8 cellular contexts compared by ENCODE assay signal in the genomic region with DNA sequence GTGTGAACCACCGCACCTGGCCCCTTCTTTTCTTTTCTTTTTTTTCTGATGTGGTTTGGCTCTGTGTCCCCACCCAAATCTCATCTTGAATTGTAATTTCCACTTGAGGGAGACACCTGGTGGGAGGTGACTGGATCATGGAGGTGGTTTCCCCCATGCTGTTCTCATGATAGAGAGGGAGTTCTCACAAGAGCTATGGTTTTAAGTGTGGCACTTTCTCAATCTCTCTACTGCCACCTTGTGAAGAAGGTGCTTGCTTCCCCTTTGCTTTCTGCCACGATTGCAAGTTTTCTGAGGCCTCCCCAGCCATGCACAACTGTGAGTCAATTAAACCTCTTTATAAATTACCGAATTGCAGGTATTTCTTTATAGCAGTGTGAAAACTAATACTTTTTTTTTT. TPM values are rescaled to one million over a fixed set of nuclear protein-coding genes. Genes with fewer than 3 reads are reported as not detected.
DNase-seq lines count a peak whose midpoint lies in the region; ATAC-seq and TF ChIP-seq lines count a peak whose summit lies in the region.

No MANE protein-coding gene starts in this region.

- H3K9me3 ChIP-seq in A673 (ENCODE audit: low read depth, low read length, poor library complexity, severe bottlenecking), result no peaks in the 10 kb centered on the region
- no peaks in the 10 kb centered on the region for H3K9me3 ChIP-seq in PC-3 (ENCODE audit: low read length)

- intact Hi-C loops in A673 (cut with micrococcal nuclease; ENCODE audit: unreplicated experiment) (loop anchor here (10.0 kb wide), 2 partner anchors 157 to 317 kb away; partner anchors contain the start of gene CASTOR1), PC-3 (cut with micrococcal nuclease) (loop anchor here (10.0 kb wide), 1 partner anchor 157 kb away; no protein-coding TSS in a partner anchor)

- no peak overlapping the region for H3K4me2 ChIP-seq in PC-3 (ENCODE audit: low read length)

- H3F3A ChIP-seq in PC-3 (ENCODE audit: low read length, unreplicated experiment), result no peaks in the 10 kb centered on the region

- H3K27me3 ChIP-seq in A673 (replicated peaks; ENCODE audit: insufficient read depth, low read depth, low read length, poor library complexity) (no peaks in the 10 kb centered on the region), PC-3 (ENCODE audit: low read length) (no peaks in the 10 kb centered on the region), H7 (ENCODE audit: control insufficient read depth, insufficient read depth, low read length) (no peaks in the 10 kb centered on the region)

- H3K9ac ChIP-seq in PC-3 (ENCODE audit: low read length), result no peak overlapping the region

- H3K27ac ChIP-seq in A673 (ENCODE audit: low read depth, low read length, poor library complexity, severe bottlenecking) (no peak overlapping the region), PC-3 (ENCODE audit: low read length) (no peak overlapping the region)

- CTCF ChIA-PET in A673 (lab: Charles Lee), result interaction anchor here (0.5 kb wide), 2 partner anchors 197 to 289 kb away, joined by 3 to 5 read pairs; no protein-coding TSS in a partner anchor
- CTCF ChIA-PET in PC-3 (lab: Charles Lee), result interaction anchor here (0.6 to 0.7 kb wide), 2 partner anchors 10 to 40 kb away, joined by 3 to 4 read pairs; no protein-coding TSS in a partner anchor

- BruUV-seq in A673 (replicated peaks; lab: Mats Ljungman, UMichigan), result no TSS peak
- BruUV-seq in PC-3 (replicated peaks; lab: Mats Ljungman, UMichigan), result no TSS peak

- ATAC-seq in PC-3 (peak; percentile 32; the same call in 1 of the 2 replicates), GM18502 (IDR thresholded peaks at IDR 0.05; ENCODE audit: poor library complexity, unreplicated experiment) (no peak)

- H3K4me3 ChIP-seq in A673 (ENCODE audit: low read depth, low read length, poor library complexity, severe bottlenecking) (no peak overlapping the region), PC-3 (ENCODE audit: low read length) (no peak overlapping the region), epithelial cell of esophagus (ENCODE audit: low read length) (no peak overlapping the region), H7 (ENCODE audit: insufficient read depth, low read depth, low read length) (no peak overlapping the region)

- TF ChIP-seq CTCF in A673 (conservative IDR thresholded peaks at IDR 0.05; ENCODE audit: low read depth, low read length) (peak; percentile 47), GM12873 (IDR thresholded peaks at IDR 0.05; ENCODE audit: insufficient read depth, low read depth, low read length, missing control alignments) (peak; percentile 62), PC-3 (conservative IDR thresholded peaks at IDR 0.05; ENCODE audit: low read depth, low read length) (peak; percentile 50), epithelial cell of esophagus (IDR thresholded peaks at IDR 0.05; ENCODE audit: insufficient read depth, low read depth, low read length, missing control alignments) (peak; percentile 48)

- H3K4me1 ChIP-seq in A673 (ENCODE audit: insufficient read depth, low read length, poor library complexity, severe bottlenecking) (peaks cover 9% of the 10 kb centered on the region), PC-3 (ENCODE audit: insufficient read depth, low read length) (peaks cover 14% of the 10 kb centered on the region)

- no peaks in the 10 kb centered on the region for H3K9me2 ChIP-seq in PC-3 (replicated peaks; ENCODE audit: low read length)

- no peaks in the 10 kb centered on the region for H3K36me3 ChIP-seq in A673 (ENCODE audit: insufficient read depth, low read length, poor library complexity, severe bottlenecking)
- H3K36me3 ChIP-seq in PC-3 (ENCODE audit: low read depth, low read length), result no peaks in the 10 kb centered on the region
- H3K36me3 ChIP-seq in H7 (replicated peaks; ENCODE audit: control insufficient read depth, insufficient read depth, low read length), result no peaks in the 10 kb centered on the region

- H3K79me2 ChIP-seq in PC-3 (ENCODE audit: low read length), result no peaks in the 10 kb centered on the region

- DNase-seq in A673 (ENCODE audit: low spot score), result peak; percentile 62
- DNase-seq in PC-3, result peak; percentile 45
- DNase-seq in epithelial cell of esophagus (ENCODE audit: low read depth), result peak; percentile 54
- DNase-seq in H7, result no peak
- DNase-seq in inferior parietal cortex (ENCODE audit: extremely low spot score), result no peak
- DNase-seq in GM19238 (ENCODE audit: insufficient read length, low spot score), result no peak

- H2AFZ ChIP-seq in PC-3 (ENCODE audit: low read length), result no peak overlapping the region

- H4K20me1 ChIP-seq in PC-3 (ENCODE audit: low read length), result no peaks in the 10 kb centered on the region

- POLR2A ChIA-PET in A673 (lab: Charles Lee; ENCODE audit: low non-redundant PET) (interaction anchor here (0.6 kb wide), 1 partner anchor 367 kb away, joined by 3 read pairs; no protein-coding TSS in a partner anchor), PC-3 (lab: Charles Lee; ENCODE audit: unreplicated experiment) (no interaction called here)

RNA-seq across cellular contexts. Expression of gene TCN2, which starts 4.9 kb away (rescaled TPM):
- total RNA-seq in A673 (2021) (7.3 and 9.8 TPM in 2 replicates), PC-3 (2014; rRNA removed) (1.7 and 4.2 TPM in 2 replicates)
- total RNA-seq in H7 (2014; rRNA removed; shearing (Covaris generic)), result 35.6 and 40.3 TPM in 2 replicates

RNA-seq across cellular contexts. Expression of gene PES1, which starts 10.3 kb away (rescaled TPM):
- total RNA-seq in A673 (2021), result 151 and 175 TPM in 2 replicates
- 105 and 154 TPM in 2 replicates for total RNA-seq in PC-3 (2014; rRNA removed)
- total RNA-seq in H7 (2014; rRNA removed; shearing (Covaris generic)), result 86.2 and 111 TPM in 2 replicates

RNA-seq across cellular contexts. Expression of gene GAL3ST1, which starts 27.6 kb away (rescaled TPM):
- 0.58 and 0.83 TPM in 2 replicates for total RNA-seq in A673 (2021)
- total RNA-seq in PC-3 (2014; rRNA removed), result not detected in 2 replicates
- total RNA-seq in H7 (2014; rRNA removed; shearing (Covaris generic)), result 8.4 and 11.9 TPM in 2 replicates

RNA-seq across cellular contexts. Expression of gene SLC35E4, which starts 33.5 kb away (rescaled TPM):
- total RNA-seq in A673 (2021) (2.4 and 3.3 TPM in 2 replicates), PC-3 (2014; rRNA removed) (16.8 and 18.1 TPM in 2 replicates)
- 5.1 and 6.5 TPM in 2 replicates for total RNA-seq in H7 (2014; rRNA removed; shearing (Covaris generic))

RNA-seq across cellular contexts. Expression of gene SEC14L6, which starts 55.5 kb away (rescaled TPM):
- total RNA-seq in A673 (2021) (not detected in 2 replicates), PC-3 (2014; rRNA removed) (not detected in 2 replicates)
- total RNA-seq in H7 (2014; rRNA removed; shearing (Covaris generic)), result 0.17 and 0.55 TPM in 2 replicates

Comparison
In these comparisons a context has a peak if more than half of its experiments do, and no peak if none do; other contexts are left out.
1. DNase-seq: peak in A673 (single experiment), PC-3 (single experiment) and epithelial cell of esophagus (single experiment); none in H7 (single experiment), inferior parietal cortex (single experiment) and GM19238 (single experiment).
2. Peak in every context shown above with its lines, with median percentiles within 50 percentile points of each other: CTCF ChIP-seq.